Comparison of ENCODE assay signal across 8 cellular contexts in the genomic region with DNA sequence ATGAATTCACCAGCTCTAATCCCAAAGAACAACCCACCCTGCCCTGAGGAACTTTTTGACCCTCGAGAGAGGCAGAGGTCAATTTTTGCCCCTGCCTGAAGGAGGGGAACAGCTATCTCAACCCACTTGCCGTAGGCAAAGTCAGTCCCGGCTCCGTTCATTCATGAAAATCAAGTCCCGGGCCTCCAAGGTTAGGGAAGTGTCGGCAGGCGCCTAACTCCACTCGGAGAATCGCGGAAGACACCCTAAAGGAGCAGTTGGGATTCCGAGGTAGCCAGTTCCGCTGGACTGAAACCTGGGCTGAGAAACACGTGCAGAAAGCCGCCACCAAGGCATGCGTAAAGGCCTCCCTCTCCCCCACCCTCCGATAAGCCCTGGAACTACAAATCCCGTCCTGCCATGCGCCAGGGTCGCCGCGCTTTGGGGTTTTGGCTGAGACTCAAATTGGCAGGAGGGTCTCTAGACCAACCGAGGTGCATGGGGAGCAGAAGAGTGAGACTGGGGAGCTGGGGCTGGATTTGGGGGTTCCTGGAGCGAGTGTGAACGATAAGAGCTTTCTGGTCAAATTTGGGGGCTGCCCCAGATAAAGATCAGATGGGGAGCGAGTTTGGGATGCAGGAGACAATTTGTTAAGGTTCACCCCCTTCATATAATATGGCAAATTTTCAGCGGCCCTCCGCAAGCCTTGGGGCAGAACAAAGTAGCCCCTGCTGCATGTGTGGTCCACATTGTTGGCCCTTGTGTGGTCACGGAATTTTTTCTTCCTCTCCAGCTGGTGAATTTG. TPM values are rescaled to one million over a fixed set of nuclear protein-coding genes. Genes with fewer than 3 reads are reported as not detected.
DNase-seq lines count a peak whose midpoint lies in the region; TF ChIP-seq lines count a peak whose summit lies in the region.

A gene (minus strand): TSS at position 290 of the 784 bp plus-strand sequence. CDS start 2,955 bp downstream, outside the sequence.

- POLR2A ChIA-PET in activated CD4-positive, alpha-beta T cell treated with anti-CD3 and anti-CD28 coated beads, Interleukin-2, amount 10 ng/mL, durations not matched to agents 7 days and 5 days (lab: Charles Lee) = interaction anchor here (0.7 to 1.3 kb wide), 2 partner anchors 8 to 10 kb away, joined by 3 read pairs; no protein-coding TSS in a partner anchor

- H3K36me3 Mint-ChIP-seq in activated CD4-positive, alpha-beta T cell treated with anti-CD3 and anti-CD28 coated beads, Interleukin-2, amount 10 ng/mL, durations not matched to agents 7 days and 5 days (ENCODE audit: low read depth) = peaks cover 27% of the 10 kb centered on the region

- H3K27ac Mint-ChIP-seq in activated CD4-positive, alpha-beta T cell treated with anti-CD3 and anti-CD28 coated beads, Interleukin-2, amount 10 ng/mL, durations not matched to agents 7 days and 5 days = peak within 1 kb of the TSS; percentile 93

- 3 to 5% methylated on average over 27 to 28 of the region's 28 CpGs for WGBS in lower leg skin, 2 donors

- TF ChIP-seq POLR2A in lower leg skin (IDR thresholded peaks at IDR 0.05) = no peak

- TF ChIP-seq CTCF in lower leg skin (IDR thresholded peaks at IDR 0.05) = no peak

- DNase-seq in AG20443 (ENCODE audit: low spot score) (peak; percentile 70), H4 (ENCODE audit: low spot score) (no peak), NCI-H524 treated with DMSO at 0.1 percent for 48 hours (lab: John Stamatoyannopoulos, UW) (peak; percentile 28), ecto neural progenitor cell (ENCODE audit: low spot score) (peak; percentile 88), lower leg skin (ENCODE audit: low spot score in 2 of 2) (peak in 1 of 2 donors; percentile 88), middle frontal gyrus (ENCODE audit: extremely low spot score, low spot score) (no peak)
- DNase-seq in activated CD4-positive, alpha-beta T cell treated with anti-CD3 and anti-CD28 coated beads, Interleukin-2, amount 10 ng/mL, durations not matched to agents 7 days and 5 days = peak; percentile 81
- DNase-seq in stimulated activated CD4-positive, alpha-beta T cell treated with anti-CD3 and anti-CD28 coated beads, Interleukin-4, amount 100 ng/mL, for 48 hours (ENCODE audit: low read depth in 2 of 2) = peak; percentile 67 to 73

- peaks cover 32% of the 10 kb centered on the region for H3K4me1 Mint-ChIP-seq in activated CD4-positive, alpha-beta T cell treated with anti-CD3 and anti-CD28 coated beads, Interleukin-2, amount 10 ng/mL, durations not matched to agents 7 days and 5 days

- H3K27me3 Mint-ChIP-seq in activated CD4-positive, alpha-beta T cell treated with anti-CD3 and anti-CD28 coated beads, Interleukin-2, amount 10 ng/mL, durations not matched to agents 7 days and 5 days = no peaks in the 10 kb centered on the region

- H3K4me3 ChIP-seq in lower leg skin (ENCODE audit: low read depth, poor library complexity, severe bottlenecking) = peak within 1 kb of the TSS; percentile 10

- no peaks in the 10 kb centered on the region for H3K9me3 Mint-ChIP-seq in activated CD4-positive, alpha-beta T cell treated with anti-CD3 and anti-CD28 coated beads, Interleukin-2, amount 10 ng/mL, durations not matched to agents 7 days and 5 days

- CTCF ChIA-PET in activated CD4-positive, alpha-beta T cell treated with anti-CD3 and anti-CD28 coated beads, Interleukin-2, amount 10 ng/mL, durations not matched to agents 7 days and 5 days (lab: Charles Lee) = interaction anchor here (0.9 to 2.6 kb wide), 9 partner anchors 10 to 124 kb away, joined by 3 to 22 read pairs (median 5); a partner anchor contains a TSS

- H3K4me3 Mint-ChIP-seq in activated CD4-positive, alpha-beta T cell treated with anti-CD3 and anti-CD28 coated beads, Interleukin-2, amount 10 ng/mL, durations not matched to agents 7 days and 5 days = peak within 1 kb of the TSS; percentile 86

- intact Hi-C loops in lower leg skin (cut with DNase I; ENCODE audit: low total_unique reads) = no loop called here

RNA-seq across cellular contexts. Expression of the gene that starts here (rescaled TPM):
- 30.1 and 33.0 TPM in 2 replicates for total RNA-seq in H4 (2014; rRNA removed; shearing (Covaris generic))
- 10 to 100 TPM; 80.5 to 90.7 TPM for total RNA-seq in activated CD4-positive, alpha-beta T cell treated with anti-CD3 and anti-CD28 coated beads, Interleukin-2, amount 10 ng/mL, durations not matched to agents 7 days and 5 days
- 100 to 1,000 TPM in 1 of 4 donors, 10 to 100 TPM in 3; 58.3 to 160 (median 89.9) TPM for total RNA-seq in lower leg skin

Comparison
In these comparisons a context has a peak if more than half of its experiments do, and no peak if none do; other contexts are left out.
1. DNase-seq: peak in AG20443 (single experiment), NCI-H524 treated with DMSO at 0.1 percent for 48 hours (single experiment), activated CD4-positive, alpha-beta T cell treated with anti-CD3 and anti-CD28 coated beads, Interleukin-2, amount 10 ng/mL, durations not matched to agents 7 days and 5 days (single experiment), ecto neural progenitor cell (single experiment) and stimulated activated CD4-positive, alpha-beta T cell treated with anti-CD3 and anti-CD28 coated beads, Interleukin-4, amount 100 ng/mL, for 48 hours (2 of 2); none in H4 (single experiment) and middle frontal gyrus (single experiment).